Comparison of ENCODE assay signal across 1 cellular context in genomic region chr10:44978570-44979280, GRCh38.
TF ChIP-seq lines count a peak whose summit lies in the region.

A gene with protein sequence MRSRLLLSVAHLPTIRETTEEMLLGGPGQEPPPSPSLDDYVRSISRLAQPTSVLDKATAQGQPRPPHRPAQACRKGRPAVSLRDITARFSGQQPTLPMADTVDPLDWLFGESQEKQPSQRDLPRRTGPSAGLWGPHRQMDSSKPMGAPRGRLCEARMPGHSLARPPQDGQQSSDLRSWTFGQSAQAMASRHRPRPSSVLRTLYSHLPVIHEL (minus strand): TSS chr10:44978809. CDS start chr10:44978030, 779 bp downstream.

TF ChIP-seq in HepG2, 621 proteins besides CTCF, POLR2A, EP300 and RAD21 (continued from another document and continues in another):
- TF ChIP-seq LRRFIP1 (CRISPR knock-in tag; conservative IDR thresholded peaks at IDR 0.05): peak; percentile 93; the same call in 1 of the 2 replicates
- TF ChIP-seq, protein P1, sequence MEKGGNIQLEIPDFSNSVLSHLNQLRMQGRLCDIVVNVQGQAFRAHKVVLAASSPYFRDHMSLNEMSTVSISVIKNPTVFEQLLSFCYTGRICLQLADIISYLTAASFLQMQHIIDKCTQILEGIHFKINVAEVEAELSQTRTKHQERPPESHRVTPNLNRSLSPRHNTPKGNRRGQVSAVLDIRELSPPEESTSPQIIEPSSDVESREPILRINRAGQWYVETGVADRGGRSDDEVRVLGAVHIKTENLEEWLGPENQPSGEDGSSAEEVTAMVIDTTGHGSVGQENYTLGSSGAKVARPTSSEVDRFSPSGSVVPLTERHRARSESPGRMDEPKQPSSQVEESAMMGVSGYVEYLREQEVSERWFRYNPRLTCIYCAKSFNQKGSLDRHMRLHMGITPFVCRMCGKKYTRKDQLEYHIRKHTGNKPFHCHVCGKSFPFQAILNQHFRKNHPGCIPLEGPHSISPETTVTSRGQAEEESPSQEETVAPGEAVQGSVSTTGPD (CRISPR knock-in tag; IDR thresholded peaks at IDR 0.05): no peak
- TF ChIP-seq ESRRA (CRISPR knock-in tag; IDR thresholded peaks at IDR 0.05; ENCODE audit: low read depth): no peak
- TF ChIP-seq IRX3 (CRISPR knock-in tag; IDR thresholded peaks at IDR 0.05; ENCODE audit: borderline replicate concordance, low read depth): no peak
- TF ChIP-seq, protein P2, sequence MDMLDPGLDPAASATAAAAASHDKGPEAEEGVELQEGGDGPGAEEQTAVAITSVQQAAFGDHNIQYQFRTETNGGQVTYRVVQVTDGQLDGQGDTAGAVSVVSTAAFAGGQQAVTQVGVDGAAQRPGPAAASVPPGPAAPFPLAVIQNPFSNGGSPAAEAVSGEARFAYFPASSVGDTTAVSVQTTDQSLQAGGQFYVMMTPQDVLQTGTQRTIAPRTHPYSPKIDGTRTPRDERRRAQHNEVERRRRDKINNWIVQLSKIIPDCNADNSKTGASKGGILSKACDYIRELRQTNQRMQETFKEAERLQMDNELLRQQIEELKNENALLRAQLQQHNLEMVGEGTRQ (IDR thresholded peaks at IDR 0.05; ENCODE audit: low read depth, low read length): peak; percentile 56; the same call in 1 of the 2 replicates
- TF ChIP-seq, protein P2 (CRISPR knock-in tag; IDR thresholded peaks at IDR 0.05; ENCODE audit: borderline replicate concordance): peak; percentile 88
- TF ChIP-seq TAF15 (IDR thresholded peaks at IDR 0.05; ENCODE audit: low read depth, low read length, poor library complexity, severe bottlenecking): no peak
- no peak for TF ChIP-seq BRCA1 (CRISPR knock-in tag; IDR thresholded peaks at IDR 0.05)
- TF ChIP-seq ZBTB38 (CRISPR knock-in tag; IDR thresholded peaks at IDR 0.05): peak; percentile 98
- no peak for TF ChIP-seq ZC3H13 (CRISPR knock-in tag; IDR thresholded peaks at IDR 0.05)
- TF ChIP-seq POGK (CRISPR knock-in tag; conservative IDR thresholded peaks at IDR 0.05): peak; percentile 96
- no peak for TF ChIP-seq ZBTB1 (CRISPR knock-in tag; IDR thresholded peaks at IDR 0.05; ENCODE audit: borderline replicate concordance)
- TF ChIP-seq ZNF124 (CRISPR knock-in tag; IDR thresholded peaks at IDR 0.05): peak; percentile 96
- TF ChIP-seq ZNF616 (CRISPR knock-in tag; IDR thresholded peaks at IDR 0.05; ENCODE audit: low read depth): no peak
- TF ChIP-seq, protein P3, sequence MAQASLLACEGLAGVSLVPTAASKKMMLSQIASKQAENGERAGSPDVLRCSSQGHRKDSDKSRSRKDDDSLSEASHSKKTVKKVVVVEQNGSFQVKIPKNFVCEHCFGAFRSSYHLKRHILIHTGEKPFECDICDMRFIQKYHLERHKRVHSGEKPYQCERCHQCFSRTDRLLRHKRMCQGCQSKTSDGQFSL (CRISPR knock-in tag; IDR thresholded peaks at IDR 0.05): no peak
- 0 out of 2 replicates have a peak, but pooled peaks have one; percentile 83 for TF ChIP-seq PRMT3 (CRISPR knock-in tag; IDR thresholded peaks at IDR 0.05; ENCODE audit: borderline replicate concordance, low read depth)
- TF ChIP-seq SP5 (CRISPR knock-in tag; IDR thresholded peaks at IDR 0.05; ENCODE audit: borderline replicate concordance, low read depth): peak; percentile 97
- peak; percentile 80; the same call in 1 of the 2 replicates for TF ChIP-seq HMG20B (CRISPR knock-in tag; conservative IDR thresholded peaks at IDR 0.05)
- no peak for TF ChIP-seq ATF7 (IDR thresholded peaks at IDR 0.05)
- TF ChIP-seq ATF7 (CRISPR knock-in tag; IDR thresholded peaks at IDR 0.05): peak; percentile 20; the same call in 1 of the 2 replicates
- peak; percentile 93 for TF ChIP-seq ZNF224 (CRISPR knock-in tag; IDR thresholded peaks at IDR 0.05)
- no peak for TF ChIP-seq ZNF577 (CRISPR knock-in tag; IDR thresholded peaks at IDR 0.05; ENCODE audit: borderline replicate concordance, low read depth)
- TF ChIP-seq ISX (CRISPR knock-in tag; conservative IDR thresholded peaks at IDR 0.05): peak; percentile 71; the same call in 1 of the 2 replicates
- 0 out of 2 replicates have a peak, but pooled peaks have one; percentile 29 for TF ChIP-seq TOE1 (CRISPR knock-in tag; IDR thresholded peaks at IDR 0.05)
- TF ChIP-seq NR2C2 (CRISPR knock-in tag; IDR thresholded peaks at IDR 0.05; ENCODE audit: borderline replicate concordance): peak; percentile 68; the same call in 1 of the 2 replicates
- no peak for TF ChIP-seq SP4 (CRISPR knock-in tag; IDR thresholded peaks at IDR 0.05)
- TF ChIP-seq, protein P4, sequence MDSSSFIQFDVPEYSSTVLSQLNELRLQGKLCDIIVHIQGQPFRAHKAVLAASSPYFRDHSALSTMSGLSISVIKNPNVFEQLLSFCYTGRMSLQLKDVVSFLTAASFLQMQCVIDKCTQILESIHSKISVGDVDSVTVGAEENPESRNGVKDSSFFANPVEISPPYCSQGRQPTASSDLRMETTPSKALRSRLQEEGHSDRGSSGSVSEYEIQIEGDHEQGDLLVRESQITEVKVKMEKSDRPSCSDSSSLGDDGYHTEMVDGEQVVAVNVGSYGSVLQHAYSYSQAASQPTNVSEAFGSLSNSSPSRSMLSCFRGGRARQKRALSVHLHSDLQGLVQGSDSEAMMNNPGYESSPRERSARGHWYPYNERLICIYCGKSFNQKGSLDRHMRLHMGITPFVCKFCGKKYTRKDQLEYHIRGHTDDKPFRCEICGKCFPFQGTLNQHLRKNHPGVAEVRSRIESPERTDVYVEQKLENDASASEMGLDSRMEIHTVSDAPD (CRISPR knock-in tag; IDR thresholded peaks at IDR 0.05): no peak
- no peak for TF ChIP-seq RARG (CRISPR knock-in tag; IDR thresholded peaks at IDR 0.05; ENCODE audit: low read depth)
- peak; percentile 90 for TF ChIP-seq ATF2 (CRISPR knock-in tag; IDR thresholded peaks at IDR 0.05)
- TF ChIP-seq JUN (CRISPR knock-in tag; IDR thresholded peaks at IDR 0.05): no peak; the same call in 1 of the 2 replicates
- TF ChIP-seq ZNF572 (CRISPR knock-in tag; IDR thresholded peaks at IDR 0.05): peak; percentile 78; the same call in 1 of the 2 replicates
- 0 out of 2 replicates have a peak, but pooled peaks have one; percentile 29 for TF ChIP-seq ZNF713 (CRISPR knock-in tag; IDR thresholded peaks at IDR 0.05)
- TF ChIP-seq CENPT (CRISPR knock-in tag; IDR thresholded peaks at IDR 0.05; ENCODE audit: low read depth): no peak
- TF ChIP-seq GATAD1 (CRISPR knock-in tag; IDR thresholded peaks at IDR 0.05): peak; percentile 77
- TF ChIP-seq FOXK1 (CRISPR knock-in tag; IDR thresholded peaks at IDR 0.05; ENCODE audit: borderline replicate concordance, low read depth): peak; percentile 98
- TF ChIP-seq THYN1 (CRISPR knock-in tag; IDR thresholded peaks at IDR 0.05; ENCODE audit: borderline replicate concordance, low read depth): no peak; the same call in 1 of the 2 replicates
- no peak; the same call in 1 of the 2 replicates for TF ChIP-seq ZNF44 (CRISPR knock-in tag; IDR thresholded peaks at IDR 0.05)
- no peak for TF ChIP-seq ZNF644 (CRISPR knock-in tag; IDR thresholded peaks at IDR 0.05; ENCODE audit: low read depth)
- 0 out of 2 replicates have a peak, but pooled peaks have one; percentile 8 for TF ChIP-seq SIX1 (CRISPR knock-in tag; IDR thresholded peaks at IDR 0.05; ENCODE audit: borderline replicate concordance)
- TF ChIP-seq ZNF460 (CRISPR knock-in tag; IDR thresholded peaks at IDR 0.05; ENCODE audit: borderline replicate concordance): no peak
- TF ChIP-seq SP140L (CRISPR knock-in tag; IDR thresholded peaks at IDR 0.05; ENCODE audit: borderline replicate concordance): no peak
- no peak for TF ChIP-seq PCBP2 (optimal IDR thresholded peaks at IDR 0.05; ENCODE audit: low read depth, low read length, poor library complexity, severe bottlenecking)
- peak; percentile 92 for TF ChIP-seq ZBED4 (CRISPR knock-in tag; IDR thresholded peaks at IDR 0.05; ENCODE audit: borderline replicate concordance)
- TF ChIP-seq ONECUT2 (CRISPR knock-in tag; IDR thresholded peaks at IDR 0.05): no peak
- 0 out of 2 replicates have a peak, but pooled peaks have one; percentile 13 for TF ChIP-seq HNF4G (IDR thresholded peaks at IDR 0.05; ENCODE audit: borderline replicate concordance, low read depth, low read length)
- TF ChIP-seq HNF4G (CRISPR knock-in tag; IDR thresholded peaks at IDR 0.05; ENCODE audit: borderline replicate concordance, low read depth): peak; percentile 73
- TF ChIP-seq ZMAT3 (CRISPR knock-in tag; conservative IDR thresholded peaks at IDR 0.05): peak; percentile 75
- TF ChIP-seq ZNF562 (CRISPR knock-in tag; IDR thresholded peaks at IDR 0.05; ENCODE audit: borderline replicate concordance): no peak
- TF ChIP-seq RXRA (CRISPR knock-in tag; IDR thresholded peaks at IDR 0.05): peak; percentile 95
- peak; percentile 78; the same call in 1 of the 2 replicates for TF ChIP-seq MXD4 (CRISPR knock-in tag; IDR thresholded peaks at IDR 0.05)
- peak; percentile 42; the same call in 1 of the 2 replicates for TF ChIP-seq EED (CRISPR knock-in tag; IDR thresholded peaks at IDR 0.05)
- no peak; the same call in 1 of the 2 replicates for TF ChIP-seq ZFX (CRISPR knock-in tag; IDR thresholded peaks at IDR 0.05; ENCODE audit: low read depth)
